In the genomic region with DNA sequence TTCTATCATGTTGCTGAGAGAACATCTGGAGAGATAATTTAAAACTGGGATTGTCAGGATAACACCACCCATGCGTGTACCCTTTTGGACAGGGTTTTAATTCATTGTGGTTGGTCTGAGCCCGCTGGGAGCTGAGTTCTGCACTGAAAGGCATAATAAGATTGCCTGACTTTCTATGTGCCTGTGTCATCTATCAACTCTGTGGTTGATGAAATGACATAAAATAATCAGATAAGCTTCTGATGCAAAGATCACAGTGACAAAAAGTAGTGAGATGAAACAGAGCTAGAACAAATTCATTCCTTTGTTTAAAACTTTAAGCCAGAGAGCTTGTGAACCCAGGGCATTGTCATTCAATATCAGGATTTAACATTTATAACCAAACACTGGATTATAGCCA, we compare ENCODE assay signal across 15 cellular contexts.
"Had no signal": no experiment of that assay in that cellular context is flagged by ENCODE, and none has a peak within 500 bp of the region (broad histone marks: within the 10 kb centered on the region; RNA-seq: fewer than 3 reads in every experiment).

No MANE protein-coding gene starts in this region.

- H3K4me3 ChIP-seq: esophagus squamous epithelium, gastroesophageal sphincter, psoas muscle, right lobe of liver, tibial nerve, upper lobe of right lung, vagina had no signal

- H3K27me3 ChIP-seq: esophagus squamous epithelium, gastroesophageal sphincter, right lobe of liver, tibial nerve, upper lobe of right lung, vagina had no signal

- H3K9me3 ChIP-seq: esophagus squamous epithelium, gastroesophageal sphincter, psoas muscle, right lobe of liver, tibial nerve, upper lobe of right lung, vagina had no signal

- ATAC-seq: effector memory CD8-positive, alpha-beta T cell; gastroesophageal sphincter; left lobe of liver; natural killer cell treated with Interleukin-12 subunit alpha and Interleukin-12 subunit beta and Interleukin-15 and Interleukin-18, amount 100 ng/mL, for 72 hours; psoas muscle; right lobe of liver; upper lobe of right lung had no signal

- DNase-seq: effector memory CD8-positive, alpha-beta T cell; esophagus squamous epithelium; glutamatergic neuron; islet precursor cell; mammary epithelial cell; psoas muscle; retina; right lobe of liver; stimulated activated CD4-positive, alpha-beta T cell treated with anti-CD3 and anti-CD28 coated beads, Interleukin-4, amount 100 ng/mL, for 24 hours; upper lobe of right lung had no signal

- H3K36me3 ChIP-seq: esophagus squamous epithelium, gastroesophageal sphincter, right lobe of liver, tibial nerve, upper lobe of right lung, vagina had no signal

- H3K27ac ChIP-seq: esophagus squamous epithelium, gastroesophageal sphincter, psoas muscle, right lobe of liver, tibial nerve, upper lobe of right lung, vagina had no signal

- H3K4me1 ChIP-seq: gastroesophageal sphincter, psoas muscle, upper lobe of right lung, vagina had no signal
